Comparison of ENCODE assay signal across 19 cellular contexts in the genomic region with DNA sequence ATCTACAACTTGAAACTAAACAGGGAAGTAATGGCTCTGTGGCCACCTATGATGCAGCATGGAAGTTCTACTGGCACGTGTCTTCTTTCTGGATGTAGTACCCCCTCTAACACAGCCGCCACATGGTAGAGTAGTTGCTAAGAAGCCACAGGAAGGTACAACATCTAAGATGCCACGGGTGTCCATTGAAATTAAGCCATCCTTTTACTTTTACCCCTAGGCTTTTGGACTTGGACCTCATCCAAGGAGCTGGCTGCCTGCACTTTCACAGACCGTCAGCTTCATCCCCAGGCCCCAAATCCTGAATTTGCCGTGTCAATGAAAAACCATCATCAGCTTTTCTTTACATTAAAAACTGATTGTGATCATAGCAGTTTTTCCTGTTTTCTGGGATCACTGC.
"Had no signal": no experiment of that assay in that cellular context is flagged by ENCODE, and none has a peak within 500 bp of the region (broad histone marks: within the 10 kb centered on the region; RNA-seq: fewer than 3 reads in every experiment).

No MANE protein-coding gene starts in this region.

- H3K27ac ChIP-seq: dorsolateral prefrontal cortex, foreskin keratinocyte, neutrophil, pancreas, spleen, WERI-Rb-1 had no signal

- H3K9me3 ChIP-seq: mucosa of descending colon, neutrophil, pancreas, spleen, tibial artery had no signal

- ATAC-seq: foreskin keratinocyte; mucosa of descending colon; natural killer cell treated with Interleukin-12 subunit alpha and Interleukin-12 subunit beta and Interleukin-15 and Interleukin-18, amount 100 ng/mL, for 72 hours; pancreas; stimulated activated naive B cell treated with anti-CD40 and anti-IgM and Interleukin-4, amounts not matched to agents 10 μg/mL and 1 μg/mL and 100 μg/mL, for 72 hours had no signal

- H3K27me3 ChIP-seq: dorsolateral prefrontal cortex, foreskin keratinocyte, neutrophil, pancreas, spleen, tibial artery had no signal

- H3K4me3 ChIP-seq: dorsolateral prefrontal cortex, mucosa of descending colon, pancreas, spleen, tibial artery had no signal

- DNase-seq: activated CD4-positive, alpha-beta T cell treated with anti-CD3 and anti-CD28 coated beads, Interleukin-2, amount 50 U/mL, for 48 hours; activated naive CD4-positive, alpha-beta T cell; activated T-cell treated with anti-CD3 and anti-CD28 coated beads for 4 hours; anterior cingulate cortex; central memory CD4-positive, alpha-beta T cell; dorsolateral prefrontal cortex; foreskin keratinocyte; glutamatergic neuron; left ventricle myocardium superior; mucosa of descending colon; pancreas; spleen; stimulated activated CD4-positive, alpha-beta T cell treated with anti-CD3 and anti-CD28 coated beads, Interleukin-4, amount 100 ng/mL, for 4 hours; stimulated activated naive B cell treated with anti-CD40 and anti-IgM and Interleukin-4, amounts not matched to agents 10 μg/mL and 1 μg/mL and 100 μg/mL, for 72 hours; T-helper 2 cell; tibial artery had no signal

- H3K36me3 ChIP-seq: neutrophil, pancreas, spleen, tibial artery had no signal
